Comparison of ENCODE assay signal across 3 cellular contexts in the genomic region with DNA sequence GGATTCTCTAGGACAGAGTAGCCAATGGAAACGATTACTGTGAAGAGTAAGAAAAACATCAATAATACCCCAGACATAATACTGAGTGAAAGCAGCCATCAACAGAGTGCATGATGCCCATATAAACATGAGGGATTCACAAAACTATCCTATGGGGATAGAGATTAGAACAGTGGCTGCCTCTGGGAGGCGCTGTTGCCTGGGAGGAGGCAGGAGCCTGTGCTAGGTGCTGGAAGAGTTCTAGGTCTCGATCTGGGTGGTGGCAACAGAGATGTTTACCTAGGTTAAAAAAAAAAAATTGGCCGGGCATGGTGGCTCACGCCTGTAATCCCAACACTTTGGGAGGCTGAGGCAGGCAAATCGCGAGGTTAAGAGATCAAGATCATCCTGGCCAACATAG.
TF ChIP-seq lines count a peak whose summit lies in the region.

No MANE protein-coding gene starts in this region.

TF ChIP-seq in SK-N-SH, 30 proteins besides CTCF, POLR2A, EP300 and RAD21 (continued from another document):
- TF ChIP-seq USF1 (IDR thresholded peaks at IDR 0.05; ENCODE audit: borderline replicate concordance, low read depth) (no peak), ELF1 (IDR thresholded peaks at IDR 0.05) (no peak), FOXJ3 (CRISPR knock-in tag; IDR thresholded peaks at IDR 0.05) (no peak), FOXM1 (IDR thresholded peaks at IDR 0.05; ENCODE audit: low read depth) (no peak), RCOR1 (IDR thresholded peaks at IDR 0.05; ENCODE audit: low read length) (no peak), PBX3 (IDR thresholded peaks at IDR 0.05) (no peak), FOSL2 (IDR thresholded peaks at IDR 0.05; ENCODE audit: borderline replicate concordance, low read depth) (no peak), TEAD4 (IDR thresholded peaks at IDR 0.05; ENCODE audit: borderline replicate concordance, insufficient read depth) (no peak), ZBTB33 (IDR thresholded peaks at IDR 0.05; ENCODE audit: borderline replicate concordance, low read depth) (no peak)

TF ChIP-seq in SK-N-SH treated with all-trans-retinoic acid at 6 μM for 48 hours, 23 proteins besides CTCF, POLR2A, EP300 and RAD21 (continued from another document):
- TF ChIP-seq OSR1 (CRISPR knock-in tag; IDR thresholded peaks at IDR 0.05) (no peak), ZFP3 (CRISPR knock-in tag; IDR thresholded peaks at IDR 0.05) (no peak), ZFP30 (CRISPR knock-in tag; IDR thresholded peaks at IDR 0.05) (no peak), GLIS3 (CRISPR knock-in tag; IDR thresholded peaks at IDR 0.05) (no peak), ZNF70 (CRISPR knock-in tag; IDR thresholded peaks at IDR 0.05) (no peak), PPARA (CRISPR knock-in tag; IDR thresholded peaks at IDR 0.05; ENCODE audit: borderline replicate concordance) (no peak), ARNTL (CRISPR knock-in tag; IDR thresholded peaks at IDR 0.05; ENCODE audit: borderline replicate concordance, low read depth) (no peak), RARB (CRISPR knock-in tag; IDR thresholded peaks at IDR 0.05) (no peak)

TF ChIP-seq in Ishikawa, 13 proteins besides CTCF, POLR2A, EP300 and RAD21 (continued from another document):
- TF ChIP-seq USF1 (IDR thresholded peaks at IDR 0.05) = no peak
- TF ChIP-seq EGR1 (IDR thresholded peaks at IDR 0.05) = no peak
- no peak for TF ChIP-seq NFIC (IDR thresholded peaks at IDR 0.05)
